9 cellular contexts compared by ENCODE assay signal in genomic region chr19:3573162-3573857, GRCh38. TPM values are rescaled to one million over a fixed set of nuclear protein-coding genes. Genes with fewer than 3 reads are reported as not detected.
DNase-seq lines count a peak whose midpoint lies in the region; ATAC-seq lines count a peak whose summit lies in the region.
"Had no signal": no experiment of that assay in that cellular context is flagged by ENCODE, and none has a peak within 500 bp of the region (broad histone marks: within the 10 kb centered on the region; RNA-seq: fewer than 3 reads in every experiment).

No MANE protein-coding gene starts in this region.

- no peaks in the 10 kb centered on the region for H3K9me3 Mint-ChIP-seq in activated CD8-positive, alpha-beta T cell treated with anti-CD3 and anti-CD28 coated beads, Interleukin-2, amount 10 ng/mL, durations not matched to agents 7 days and 5 days (ENCODE audit: insufficient read depth)

- peak overlapping the region; percentile 64 for H3K27ac Mint-ChIP-seq in activated CD8-positive, alpha-beta T cell treated with anti-CD3 and anti-CD28 coated beads, Interleukin-2, amount 10 ng/mL, durations not matched to agents 7 days and 5 days

- H3K27me3 ChIP-seq in iPS DF 6.9 (ENCODE audit: control insufficient read depth, insufficient read depth, low read length): no peaks in the 10 kb centered on the region

- H3K4me3 ChIP-seq in iPS DF 6.9 (ENCODE audit: low read length): peak overlapping the region; percentile 95

- no peaks in the 10 kb centered on the region for H3K36me3 ChIP-seq in iPS DF 6.9 (ENCODE audit: control insufficient read depth, insufficient read depth, low read length)

- CTCF ChIA-PET in activated CD8-positive, alpha-beta T cell treated with anti-CD3 and anti-CD28 coated beads, Interleukin-2, amount 10 ng/mL, durations not matched to agents 7 days and 5 days (lab: Charles Lee): interaction anchor here (1.0 to 1.9 kb wide), 3 partner anchors 12 to 88 kb away, joined by 3 to 4 read pairs (median 3); partner anchors contain the start of gene GIPC3

- no peaks in the 10 kb centered on the region for H3K27me3 Mint-ChIP-seq in activated CD8-positive, alpha-beta T cell treated with anti-CD3 and anti-CD28 coated beads, Interleukin-2, amount 10 ng/mL, durations not matched to agents 7 days and 5 days (ENCODE audit: low read depth)

- no CpG with 5 or more reads among the region's 60 CpGs for WGBS in iPS DF 6.9 (ENCODE audit: insufficient coverage, insufficient read length)

- peak overlapping the region; percentile 76 for H3K4me3 Mint-ChIP-seq in activated CD8-positive, alpha-beta T cell treated with anti-CD3 and anti-CD28 coated beads, Interleukin-2, amount 10 ng/mL, durations not matched to agents 7 days and 5 days

- POLR2A ChIA-PET in activated CD8-positive, alpha-beta T cell treated with anti-CD3 and anti-CD28 coated beads, Interleukin-2, amount 10 ng/mL, durations not matched to agents 7 days and 5 days (lab: Charles Lee): interaction anchor here (0.7 kb wide), 2 partner anchors 15 to 952 kb away, joined by 3 to 4 read pairs; no protein-coding TSS in a partner anchor

- peak; percentile 11 for ATAC-seq in HG03159 (IDR thresholded peaks at IDR 0.05; ENCODE audit: unreplicated experiment)
- ATAC-seq in activated CD8-positive, alpha-beta T cell treated with anti-CD3 and anti-CD28 coated beads, Interleukin-2, amount 10 ng/mL, durations not matched to agents 7 days and 5 days: peak; percentile 10

- peaks cover 9% of the 10 kb centered on the region for H3K36me3 Mint-ChIP-seq in activated CD8-positive, alpha-beta T cell treated with anti-CD3 and anti-CD28 coated beads, Interleukin-2, amount 10 ng/mL, durations not matched to agents 7 days and 5 days (ENCODE audit: low read depth)

- H3K9me3 ChIP-seq in iPS DF 6.9 (ENCODE audit: control insufficient read depth, insufficient read depth, low read length): no peaks in the 10 kb centered on the region

- no peak overlapping the region for H3K27ac ChIP-seq in iPS DF 6.9 (ENCODE audit: low read length)

- DNase-seq in DMS 273 (lab: John Stamatoyannopoulos, UW; ENCODE audit: unreplicated experiment) (peak; percentile 53), DMS 273 treated with DMSO at 0.1 percent for 48 hours (lab: John Stamatoyannopoulos, UW) (no peak), iPS DF 6.9 (ENCODE audit: low read depth, low spot score) (no peak), SHP77 (lab: John Stamatoyannopoulos, UW) (no peak), cerebellum (ENCODE audit: low spot score) (no peak)
- no peak for DNase-seq in activated CD8-positive, alpha-beta T cell treated with anti-CD3 and anti-CD28 coated beads, Interleukin-2, amount 10 ng/mL, durations not matched to agents 7 days and 5 days
- peak; percentile 24 for DNase-seq in stimulated activated CD4-positive, alpha-beta T cell treated with anti-CD3 and anti-CD28 coated beads, Interleukin-4, amount 100 ng/mL, for 24 hours

- peaks cover 16% of the 10 kb centered on the region for H3K4me1 Mint-ChIP-seq in activated CD8-positive, alpha-beta T cell treated with anti-CD3 and anti-CD28 coated beads, Interleukin-2, amount 10 ng/mL, durations not matched to agents 7 days and 5 days (ENCODE audit: low read depth)

- peaks cover 8% of the 10 kb centered on the region for H3K4me1 ChIP-seq in iPS DF 6.9 (ENCODE audit: control insufficient read depth, insufficient read depth, low read length)

RNA-seq across cellular contexts. Expression of gene HMG20B, which starts 0.6 kb away (rescaled TPM):
- 10 to 100 TPM; 45.0 to 51.2 TPM for total RNA-seq in activated CD8-positive, alpha-beta T cell treated with anti-CD3 and anti-CD28 coated beads, Interleukin-2, amount 10 ng/mL, durations not matched to agents 7 days and 5 days
- 15.4 TPM for total RNA-seq in cerebellum

RNA-seq across cellular contexts. Expression of gene GIPC3, which starts 12.0 kb away (rescaled TPM):
- under 1 TPM; 0.26 to 0.31 TPM for total RNA-seq in activated CD8-positive, alpha-beta T cell treated with anti-CD3 and anti-CD28 coated beads, Interleukin-2, amount 10 ng/mL, durations not matched to agents 7 days and 5 days
- total RNA-seq in cerebellum: 0.09 TPM

RNA-seq across cellular contexts. Expression of gene MFSD12, which starts 15.9 kb away (rescaled TPM):
- total RNA-seq in activated CD8-positive, alpha-beta T cell treated with anti-CD3 and anti-CD28 coated beads, Interleukin-2, amount 10 ng/mL, durations not matched to agents 7 days and 5 days: 10 to 100 TPM; 61.0 to 63.5 TPM
- 30.4 TPM for total RNA-seq in cerebellum

RNA-seq across cellular contexts. Expression of gene TBXA2R, which starts 33.4 kb away (rescaled TPM):
- total RNA-seq in activated CD8-positive, alpha-beta T cell treated with anti-CD3 and anti-CD28 coated beads, Interleukin-2, amount 10 ng/mL, durations not matched to agents 7 days and 5 days: 1 to 10 TPM; 2.6 to 2.8 TPM
- total RNA-seq in cerebellum: 0.45 TPM

RNA-seq across cellular contexts. Expression of gene TEKTIP1, which starts 34.3 kb away (rescaled TPM):
- 1 to 10 TPM; 8.3 to 9.4 TPM for total RNA-seq in activated CD8-positive, alpha-beta T cell treated with anti-CD3 and anti-CD28 coated beads, Interleukin-2, amount 10 ng/mL, durations not matched to agents 7 days and 5 days
- 0.54 TPM for total RNA-seq in cerebellum
- total RNA-seq: temporal lobe had no signal

Comparison
In these comparisons a context has a peak if more than half of its experiments do, and no peak if none do; other contexts are left out.
1. DNase-seq: peak in DMS 273 (single experiment) and stimulated activated CD4-positive, alpha-beta T cell treated with anti-CD3 and anti-CD28 coated beads, Interleukin-4, amount 100 ng/mL, for 24 hours (single experiment); none in DMS 273 treated with DMSO at 0.1 percent for 48 hours (single experiment), activated CD8-positive, alpha-beta T cell treated with anti-CD3 and anti-CD28 coated beads, Interleukin-2, amount 10 ng/mL, durations not matched to agents 7 days and 5 days (single experiment), iPS DF 6.9 (single experiment), SHP77 (0 of 2) and cerebellum (single experiment).